Comparison of ENCODE assay signal across 10 cellular contexts in genomic region chr3:128496602-128497304, GRCh38. TPM values are rescaled to one million over a fixed set of nuclear protein-coding genes. Genes with fewer than 3 reads are reported as not detected.
A peak's percentile ranks its signal among the peaks of the same experiment; 100 is the strongest.
DNase-seq lines count a peak whose midpoint lies in the region; ATAC-seq and TF ChIP-seq lines count a peak whose summit lies in the region.
"Had no signal": no experiment of that assay in that cellular context is flagged by ENCODE, and none has a peak within 500 bp of the region (broad histone marks: within the 10 kb centered on the region; RNA-seq: fewer than 3 reads in every experiment).

No MANE protein-coding gene starts in this region.

- TF ChIP-seq CTCF in coronary artery (IDR thresholded peaks at IDR 0.05) (no peak), nephron (IDR thresholded peaks at IDR 0.05; ENCODE audit: unreplicated experiment in 3 of 3) (no peak)

- no peak overlapping the region for H3K27ac Mint-ChIP-seq in nephron

- no peaks in the 10 kb centered on the region for H3K36me3 Mint-ChIP-seq in nephron (ENCODE audit: low read depth)

- H3K4me3 Mint-ChIP-seq in nephron = peak overlapping the region; percentile 80 to 84 (median 83)

- no peak overlapping the region for H3K4me3 ChIP-seq in MG63
- peak overlapping the region; percentile 78 for H3K4me3 ChIP-seq in coronary artery
- H3K4me3 ChIP-seq: PC-9 had no signal

- H3K27ac ChIP-seq in coronary artery = no peak overlapping the region
- H3K27ac ChIP-seq: epithelial cell of prostate, PC-9 had no signal

- H3K27me3 Mint-ChIP-seq in nephron (ENCODE audit: low read depth) = peaks cover 99% of the 10 kb centered on the region

- no peaks in the 10 kb centered on the region for H3K36me3 ChIP-seq in MG63

- H3K4me1 Mint-ChIP-seq in nephron = peaks cover 20% of the 10 kb centered on the region

- no peaks in the 10 kb centered on the region for H3K9me3 Mint-ChIP-seq in nephron

- ATAC-seq in HG03095 (IDR thresholded peaks at IDR 0.05; ENCODE audit: unreplicated experiment) (no peak), GM19467 (IDR thresholded peaks at IDR 0.05; ENCODE audit: unreplicated experiment) (no peak), HG02852 (IDR thresholded peaks at IDR 0.05; ENCODE audit: unreplicated experiment) (no peak)

- H3K27me3 ChIP-seq in MG63 = peaks cover 44% of the 10 kb centered on the region

- DNase-seq in Ammon's horn (ENCODE audit: low spot score) (peak; percentile 29), MG63 (peak; percentile 31), coronary artery (ENCODE audit: low spot score) (no peak), NCI-H187 (lab: John Stamatoyannopoulos, UW) (no peak)

- no peaks in the 10 kb centered on the region for H3K9me3 ChIP-seq in MG63

RNA-seq across cellular contexts. Expression of gene GATA2, which starts 3.8 kb away (rescaled TPM):
- 0.27 and 2.6 TPM in 2 replicates for total RNA-seq in MG63 (2014; rRNA removed; shearing (Covaris generic); ENCODE audit: low replicate concordance)

RNA-seq across cellular contexts. Expression of gene DNAJB8, which starts 30.1 kb away (rescaled TPM):
- total RNA-seq in MG63 (2014; rRNA removed; shearing (Covaris generic); ENCODE audit: low replicate concordance) = not detected in 2 replicates
- total RNA-seq: PC-9 had no signal

Comparison
In these comparisons a context has a peak if more than half of its experiments do, and no peak if none do; other contexts are left out.
1. DNase-seq: peak in Ammon's horn (single experiment) and MG63 (single experiment); none in coronary artery (single experiment) and NCI-H187 (0 of 2).